ENCODE assay signal across 8 cellular contexts in the genomic region with DNA sequence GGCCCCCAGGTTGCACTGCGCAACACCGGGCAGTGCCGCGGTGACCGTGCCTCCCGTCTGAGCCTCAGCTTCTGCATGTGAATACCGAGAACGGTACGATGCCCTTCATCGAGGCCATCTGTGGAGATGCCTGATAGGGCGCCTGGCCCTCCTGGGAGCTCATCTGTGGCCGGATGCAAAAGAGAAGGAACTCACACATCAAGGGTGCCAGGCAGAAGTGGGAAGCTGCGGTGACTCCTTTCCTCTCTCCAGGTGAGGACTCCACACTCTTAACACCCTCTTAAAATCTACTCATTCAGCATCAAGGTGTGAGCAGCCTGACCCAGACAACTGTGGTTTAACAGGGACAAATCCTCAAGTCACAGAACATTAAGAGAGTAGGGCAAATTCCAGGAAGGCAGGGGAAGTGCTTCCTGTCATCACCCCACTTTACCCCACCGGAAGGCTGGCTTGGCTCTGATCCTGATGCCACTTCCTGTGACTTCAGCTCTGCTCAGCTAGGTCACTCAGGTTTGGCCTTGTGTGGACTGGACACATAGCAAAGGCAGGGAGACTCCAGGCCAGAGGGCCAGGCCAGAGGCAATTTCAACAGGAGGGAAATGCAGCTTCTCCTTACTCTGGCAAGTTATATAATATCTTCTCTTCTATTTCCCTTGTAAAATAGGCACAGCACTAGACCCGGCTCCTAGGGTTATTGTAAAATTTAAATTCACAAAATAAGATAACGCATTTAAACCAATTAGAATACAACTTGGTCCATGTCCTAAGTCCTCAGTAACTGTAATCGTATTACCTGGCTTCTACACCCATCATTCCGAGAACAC.
DNase-seq lines count a peak whose midpoint lies in the region; ATAC-seq, FAIRE-seq and TF ChIP-seq lines count a peak whose summit lies in the region.

No MANE protein-coding gene starts in this region.

- POLR2A ChIA-PET in activated CD4-positive, alpha-beta memory T cell treated with anti-CD3 and anti-CD28 coated beads for 36 hours (lab: Charles Lee) = interaction anchor here (0.6 to 1.1 kb wide), 3 partner anchors 163 to 216 kb away, joined by 3 to 4 read pairs (median 3); a partner anchor contains a TSS

- H3K27ac ChIP-seq in heart left ventricle = peak overlapping the region; percentile 36 to 86 (median 75)

- H3K36me3 ChIP-seq in heart left ventricle = peaks cover 0 to 11% (median 0%) of the 10 kb centered on the region in 9 donors

- no peaks in the 10 kb centered on the region for H3K36me3 Mint-ChIP-seq in activated CD4-positive, alpha-beta memory T cell treated with anti-CD3 and anti-CD28 coated beads for 36 hours

- TF ChIP-seq POLR2A in heart left ventricle (IDR thresholded peaks at IDR 0.05) (no peak), lower leg skin (IDR thresholded peaks at IDR 0.05) (no peak)

- WGBS in heart left ventricle, 4 donors = 66 to 80% (median 69%) methylated on average over 13 to 18 of the region's 18 CpGs
- 69 to 75% methylated on average over 18 of the region's 18 CpGs for WGBS in lower leg skin, 2 donors

- peak in 2 of 4 donors; percentile 3 to 14 for ATAC-seq in heart left ventricle
- ATAC-seq in GM18498 (IDR thresholded peaks at IDR 0.05; ENCODE audit: unreplicated experiment) = no peak
- ATAC-seq in GM19397 (IDR thresholded peaks at IDR 0.05; ENCODE audit: unreplicated experiment) = no peak

- intact Hi-C loops in activated CD4-positive, alpha-beta memory T cell treated with anti-CD3 and anti-CD28 coated beads for 36 hours (cut with micrococcal nuclease) = no loop called here
- intact Hi-C loops in heart left ventricle (cut with DNase I) (loop anchor here in 9 of 10 donors (2.0 to 10.0 kb wide), 9 partner anchors 81 to 445 kb away; a partner anchor contains a TSS), lower leg skin (cut with DNase I; ENCODE audit: low total_unique reads) (loop anchor here (5.0 kb wide), 2 partner anchors 77 to 247 kb away; no protein-coding TSS in a partner anchor)

- no peaks in the 10 kb centered on the region for H3K9me3 Mint-ChIP-seq in activated CD4-positive, alpha-beta memory T cell treated with anti-CD3 and anti-CD28 coated beads for 36 hours

- H3K4me3 Mint-ChIP-seq in activated CD4-positive, alpha-beta memory T cell treated with anti-CD3 and anti-CD28 coated beads for 36 hours = peak overlapping the region; percentile 55

- peak overlapping the region; percentile 86 for H3K27ac Mint-ChIP-seq in activated CD4-positive, alpha-beta memory T cell treated with anti-CD3 and anti-CD28 coated beads for 36 hours

- H3K9me3 ChIP-seq in heart left ventricle = no peaks in the 10 kb centered on the region

- H3K4me1 ChIP-seq in heart left ventricle = peaks cover 0 to 49% (median 30%) of the 10 kb centered on the region in 12 donors

- no peaks in the 10 kb centered on the region for H3K27me3 Mint-ChIP-seq in activated CD4-positive, alpha-beta memory T cell treated with anti-CD3 and anti-CD28 coated beads for 36 hours

- H3K4me3 ChIP-seq in heart left ventricle (peak overlapping the region in 1 of 12 donors; percentile 12), lower leg skin (ENCODE audit: low read depth, poor library complexity, severe bottlenecking) (no peak overlapping the region)

- TF ChIP-seq CTCF in heart left ventricle (IDR thresholded peaks at IDR 0.05) = no peak
- TF ChIP-seq CTCF in lower leg skin (IDR thresholded peaks at IDR 0.05) = no peak

- peaks cover 28% of the 10 kb centered on the region for H3K4me1 Mint-ChIP-seq in activated CD4-positive, alpha-beta memory T cell treated with anti-CD3 and anti-CD28 coated beads for 36 hours (ENCODE audit: low read depth)

- DNase-seq in AG08395 (ENCODE audit: low spot score) (peak; percentile 75), HTR-8/SVneo (ENCODE audit: insufficient read length, low spot score) (peak; percentile 55), heart left ventricle (peak in 1 of 5 donors; percentile 56), lower leg skin (ENCODE audit: low spot score in 2 of 2) (no peak), islet precursor cell (no peak)
- DNase-seq in activated CD4-positive, alpha-beta memory T cell treated with anti-CD3 and anti-CD28 coated beads for 36 hours = peak; percentile 71

- no peaks in the 10 kb centered on the region for H3K27me3 ChIP-seq in heart left ventricle

- FAIRE-seq in HTR-8/SVneo (lab: Jason Lieb, UNC) = peak; percentile 57

- CTCF ChIA-PET in activated CD4-positive, alpha-beta memory T cell treated with anti-CD3 and anti-CD28 coated beads for 36 hours (lab: Charles Lee) = interaction anchor here (0.9 to 12.1 kb wide), 11 partner anchors 9 to 441 kb away, joined by 3 to 345 read pairs (median 22); a partner anchor contains a TSS

Comparison
In these comparisons a context has a peak if more than half of its experiments do, and no peak if none do; other contexts are left out.
1. DNase-seq: peak in AG08395 (single experiment), HTR-8/SVneo (single experiment) and activated CD4-positive, alpha-beta memory T cell treated with anti-CD3 and anti-CD28 coated beads for 36 hours (single experiment); none in lower leg skin (0 of 2) and islet precursor cell (single experiment).